In the genomic region with DNA sequence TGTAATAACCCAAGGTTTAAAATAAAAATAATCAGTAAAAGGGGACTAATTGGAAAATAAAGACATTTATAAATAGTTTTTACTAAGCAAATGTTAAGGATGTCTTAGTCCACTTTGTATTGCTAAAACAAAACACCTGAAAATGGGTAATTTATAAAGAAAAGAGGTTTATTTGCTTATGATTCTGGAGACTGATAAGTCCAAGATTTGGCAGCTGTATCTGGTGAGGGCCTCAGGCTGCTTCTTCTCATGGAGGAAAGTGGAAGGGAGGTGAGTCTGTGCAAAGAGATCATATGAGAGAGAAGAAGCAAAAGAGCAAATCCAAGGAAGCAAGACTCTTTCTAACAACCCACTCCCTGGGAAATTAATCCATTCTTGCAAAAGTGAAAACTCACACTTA, we compare ENCODE assay signal across 23 cellular contexts.
DNase-seq lines count a peak whose midpoint lies in the region; FAIRE-seq and TF ChIP-seq lines count a peak whose summit lies in the region.
"Had no signal": no experiment of that assay in that cellular context is flagged by ENCODE, and none has a peak within 500 bp of the region (broad histone marks: within the 10 kb centered on the region; RNA-seq: fewer than 3 reads in every experiment).

No MANE protein-coding gene starts in this region.

- no peaks in the 10 kb centered on the region; the same call in 1 of the 2 replicates for H3F3A ChIP-seq in SU-DHL-6 (ENCODE audit: insufficient read depth)

- no peaks in the 10 kb centered on the region for H3K9me2 ChIP-seq in SU-DHL-6 (replicated peaks; ENCODE audit: insufficient read depth, low read length)

- no peak overlapping the region for H2AFZ ChIP-seq in SU-DHL-6 (ENCODE audit: low read depth, low read length, severe bottlenecking)

- H3K4me3 Mint-ChIP-seq in nephron progenitor cell: no peak overlapping the region
- H3K4me3 Mint-ChIP-seq: CD14-positive monocyte; CD4-positive, alpha-beta memory T cell; CD4-positive, CD25-positive, alpha-beta regulatory T cell; CD8-positive, alpha-beta memory T cell had no signal

- H3K27ac Mint-ChIP-seq in nephron progenitor cell: peak overlapping the region; percentile 20
- H3K27ac Mint-ChIP-seq: CD14-positive monocyte; CD4-positive, alpha-beta memory T cell; CD4-positive, CD25-positive, alpha-beta regulatory T cell; CD8-positive, alpha-beta memory T cell had no signal

- peaks cover 10% of the 10 kb centered on the region for H3K4me1 Mint-ChIP-seq in nephron progenitor cell
- H3K4me1 Mint-ChIP-seq: CD14-positive monocyte; CD4-positive, alpha-beta memory T cell; CD4-positive, CD25-positive, alpha-beta regulatory T cell; CD8-positive, alpha-beta memory T cell had no signal

- no peaks in the 10 kb centered on the region for H3K36me3 ChIP-seq in SU-DHL-6 (ENCODE audit: low read length)
- H3K36me3 ChIP-seq: BE2C, BLaER1 had no signal

- H3K27me3 ChIP-seq in SU-DHL-6 (ENCODE audit: low read length): no peaks in the 10 kb centered on the region
- H3K27me3 ChIP-seq: BE2C, BLaER1 had no signal

- H4K20me1 ChIP-seq in SU-DHL-6 (ENCODE audit: low read depth, low read length): no peaks in the 10 kb centered on the region
- H4K20me1 ChIP-seq: BLaER1 had no signal

- peak; percentile 38 for FAIRE-seq in D721Med (lab: Jason Lieb, UNC)
- FAIRE-seq: A549, GM12878, GM12892, GM18507 had no signal

- no peak overlapping the region for H3K4me3 ChIP-seq in SU-DHL-6 (ENCODE audit: insufficient read depth, low read length, poor library complexity, severe bottlenecking)
- H3K4me3 ChIP-seq: A549, BLaER1, GM12878 had no signal

- H3K9me3 Mint-ChIP-seq in nephron progenitor cell: peaks cover 8% of the 10 kb centered on the region

- peaks cover 2% of the 10 kb centered on the region for H3K27me3 Mint-ChIP-seq in nephron progenitor cell (ENCODE audit: low read depth, poor library complexity)
- H3K27me3 Mint-ChIP-seq: CD4-positive, alpha-beta memory T cell; CD4-positive, CD25-positive, alpha-beta regulatory T cell; CD8-positive, alpha-beta memory T cell had no signal

- no peaks in the 10 kb centered on the region for H3K79me2 ChIP-seq in SU-DHL-6 (ENCODE audit: insufficient read depth, low read length)

- DNase-seq in D721Med (ENCODE audit: insufficient read length, low spot score) (no peak), nephron progenitor cell (no peak), AG20443 (ENCODE audit: low spot score) (no peak)
- no peak for DNase-seq in activated naive CD4-positive, alpha-beta T cell treated with anti-CD3 and anti-CD28 coated beads, Interleukin-2, amount 50 U/mL, for 16 hours
- DNase-seq: BE2C; C1 segment of cervical spinal cord; CD4-positive, alpha-beta memory T cell; CD4-positive, CD25-positive, alpha-beta regulatory T cell; CD8-positive, alpha-beta memory T cell; COR-L47; DMS53; DMS79; DND-41; EL; GDM1 had no signal

- H3K36me3 Mint-ChIP-seq in nephron progenitor cell (ENCODE audit: low read depth): no peaks in the 10 kb centered on the region
- H3K36me3 Mint-ChIP-seq: CD14-positive monocyte; CD4-positive, alpha-beta memory T cell; CD4-positive, CD25-positive, alpha-beta regulatory T cell; CD8-positive, alpha-beta memory T cell had no signal

- no peaks in the 10 kb centered on the region for H3K9me3 ChIP-seq in SU-DHL-6 (ENCODE audit: insufficient read depth, low read length)
- H3K9me3 ChIP-seq: A549, BE2C, BLaER1 had no signal

- no peak overlapping the region for H3K9ac ChIP-seq in SU-DHL-6 (ENCODE audit: low read length)
- H3K9ac ChIP-seq: BLaER1 had no signal

- H3K4me2 ChIP-seq in SU-DHL-6 (ENCODE audit: low read depth, low read length, poor library complexity, severe bottlenecking): peak overlapping the region; percentile 88
- H3K4me2 ChIP-seq: A549, BLaER1 had no signal

- TF ChIP-seq CTCF in D721Med (IDR thresholded peaks at IDR 0.05; ENCODE audit: insufficient read depth, missing control alignments): no peak
- TF ChIP-seq CTCF in SU-DHL-6 (IDR thresholded peaks at IDR 0.05; ENCODE audit: insufficient read depth, low read length, poor library complexity, severe bottlenecking): no peak
- TF ChIP-seq CTCF in nephron progenitor cell (IDR thresholded peaks at IDR 0.05): no peak

- H3K27ac ChIP-seq in SU-DHL-6 (ENCODE audit: low read depth, low read length): no peak overlapping the region
- H3K27ac ChIP-seq: 22Rv1, A549, BLaER1 had no signal
